26 cellular contexts compared by ENCODE assay signal in the genomic region with DNA sequence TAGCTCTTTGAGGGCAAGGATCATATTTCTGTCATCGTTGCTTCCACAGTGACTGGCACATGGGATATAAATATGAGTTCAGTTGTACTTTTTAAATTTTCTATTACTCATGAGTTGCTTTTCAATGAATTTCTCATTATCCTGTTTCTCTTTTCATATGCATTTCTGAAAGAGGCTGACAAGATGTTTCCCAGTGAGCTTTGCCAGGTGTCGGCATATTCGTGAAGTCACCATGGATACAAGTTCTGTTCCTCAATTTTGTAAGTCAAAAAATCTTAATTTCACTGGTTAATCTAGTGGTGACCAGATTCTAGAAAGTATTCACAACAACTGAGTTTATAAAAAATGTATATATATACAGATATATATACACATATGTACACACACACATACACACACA. TPM values are rescaled to one million over a fixed set of nuclear protein-coding genes. Genes with fewer than 3 reads are reported as not detected.
A peak's percentile ranks its signal among the peaks of the same experiment; 100 is the strongest.
DNase-seq lines count a peak whose midpoint lies in the region; ATAC-seq, FAIRE-seq and TF ChIP-seq lines count a peak whose summit lies in the region.
"Had no signal": no experiment of that assay in that cellular context is flagged by ENCODE, and none has a peak within 500 bp of the region (broad histone marks: within the 10 kb centered on the region; RNA-seq: fewer than 3 reads in every experiment).

No MANE protein-coding gene starts in this region.

- H3K4me3 ChIP-seq in MM.1S (ENCODE audit: low read length) (no peak overlapping the region), astrocyte (ENCODE audit: insufficient read depth, low read depth, low read length) (no peak overlapping the region), skeletal muscle satellite cell (ENCODE audit: low read length) (peak overlapping the region; percentile 18)
- H3K4me3 ChIP-seq: GM12878 had no signal

- peaks cover 17% of the 10 kb centered on the region for H3K4me1 Mint-ChIP-seq in activated T-cell treated with anti-CD3 and anti-CD28 coated beads, Interleukin-2, amount 50 U/mL, for 72 hours (ENCODE audit: low read depth)
- peaks cover 8% of the 10 kb centered on the region for H3K4me1 Mint-ChIP-seq in astrocyte (ENCODE audit: low read depth, unreplicated experiment)

- FAIRE-seq in astrocyte (lab: Jason Lieb, UNC): no peak
- FAIRE-seq: colon, D721Med, GM12878, HTR-8/SVneo had no signal

- H3K27me3 ChIP-seq in MM.1S (replicated peaks; ENCODE audit: insufficient read depth, low read length) (no peaks in the 10 kb centered on the region), astrocyte (ENCODE audit: insufficient read depth, low read length) (no peaks in the 10 kb centered on the region), skeletal muscle satellite cell (ENCODE audit: control insufficient read depth, insufficient read depth, low read length) (no peaks in the 10 kb centered on the region)
- H3K27me3 ChIP-seq: esophagus muscularis mucosa, gastroesophageal sphincter, left lung had no signal

- H3K4me3 Mint-ChIP-seq in activated T-cell treated with anti-CD3 and anti-CD28 coated beads, Interleukin-2, amount 50 U/mL, for 72 hours: peak overlapping the region; percentile 64 to 71
- no peak overlapping the region for H3K4me3 Mint-ChIP-seq in astrocyte (ENCODE audit: unreplicated experiment)

- H3K9me3 Mint-ChIP-seq in activated T-cell treated with anti-CD3 and anti-CD28 coated beads, Interleukin-2, amount 50 U/mL, for 72 hours: peaks cover 3% of the 10 kb centered on the region in 2 donors
- H3K9me3 Mint-ChIP-seq in astrocyte (ENCODE audit: unreplicated experiment): no peaks in the 10 kb centered on the region

- no peaks in the 10 kb centered on the region for H3K9me3 ChIP-seq in MM.1S (replicated peaks; ENCODE audit: insufficient read depth, low read length)
- no peaks in the 10 kb centered on the region for H3K9me3 ChIP-seq in astrocyte (ENCODE audit: insufficient read depth, low read depth, low read length)
- no peaks in the 10 kb centered on the region for H3K9me3 ChIP-seq in skeletal muscle satellite cell (replicated peaks; ENCODE audit: low read length)
- H3K9me3 ChIP-seq: esophagus muscularis mucosa, gastroesophageal sphincter, left lung, thoracic aorta had no signal

- no peaks in the 10 kb centered on the region for H3K36me3 Mint-ChIP-seq in activated T-cell treated with anti-CD3 and anti-CD28 coated beads, Interleukin-2, amount 50 U/mL, for 72 hours (ENCODE audit: insufficient read depth in 2 of 2)
- no peaks in the 10 kb centered on the region for H3K36me3 Mint-ChIP-seq in astrocyte (ENCODE audit: low read depth, unreplicated experiment)
- H3K36me3 Mint-ChIP-seq: immature natural killer cell; mesothelial cell of epicardium; naive thymus-derived CD8-positive, alpha-beta T cell; stimulated activated memory B cell treated with anti-CD40 and anti-IgM and Interleukin-4, amounts not matched to agents 10 μg/mL and 1 μg/mL and 100 μg/mL, for 72 hours had no signal

- no peaks in the 10 kb centered on the region for H3F3A ChIP-seq in MM.1S (ENCODE audit: insufficient read depth, low read length)

- H4K20me1 ChIP-seq in MM.1S (ENCODE audit: insufficient read depth, low read length): no peaks in the 10 kb centered on the region
- no peaks in the 10 kb centered on the region for H4K20me1 ChIP-seq in astrocyte (ENCODE audit: insufficient read depth, low read length)

- ATAC-seq in activated T-cell treated with anti-CD3 and anti-CD28 coated beads, Interleukin-2, amount 50 U/mL, for 72 hours (replicated peaks in 1 of 2): no peak
- ATAC-seq: gastroesophageal sphincter; GM12878; stimulated activated memory B cell treated with anti-CD40 and anti-IgM and Interleukin-4, amounts not matched to agents 10 μg/mL and 1 μg/mL and 100 μg/mL, for 72 hours had no signal

- in situ Hi-C loops in ACHN (cut with HindIII; ENCODE audit: low pct_ligation_motif_present, low pct_unique_long_range_greater_than_20kb, low sequenced_read_pairs): no loop called here
- in situ Hi-C loops in GM13976 (cut with MboI; ENCODE audit: low sequenced_read_pairs, unreplicated experiment): no loop called here

- DNase-seq in activated T-cell treated with anti-CD3 and anti-CD28 coated beads, Interleukin-2, amount 50 U/mL, for 72 hours: no peak
- DNase-seq in activated T-cell treated with anti-CD3 and anti-CD28 coated beads for 4 hours: no peak
- no peak for DNase-seq in MM.1S
- DNase-seq in astrocyte (ENCODE audit: low read depth): no peak
- no peak for DNase-seq in ACHN
- no peak for DNase-seq in SHP77 treated with DMSO at 0.1 percent for 48 hours (lab: John Stamatoyannopoulos, UW)
- no peak for DNase-seq in GM13976 (ENCODE audit: low spot score)
- DNase-seq: effector CD8-positive, alpha-beta T cell; hippocampal formation; left lung; NCI-H146; NCI-H524; occipital lobe had no signal

- H3K9ac ChIP-seq in MM.1S (ENCODE audit: low read length) (no peak overlapping the region), astrocyte (ENCODE audit: low read length) (no peak overlapping the region), skeletal muscle satellite cell (ENCODE audit: low read depth, low read length) (no peak overlapping the region)

- H3K27ac Mint-ChIP-seq in activated T-cell treated with anti-CD3 and anti-CD28 coated beads, Interleukin-2, amount 50 U/mL, for 72 hours: no peak overlapping the region
- H3K27ac Mint-ChIP-seq in astrocyte (ENCODE audit: unreplicated experiment): no peak overlapping the region
- H3K27ac Mint-ChIP-seq: immature natural killer cell; stimulated activated memory B cell treated with anti-CD40 and anti-IgM and Interleukin-4, amounts not matched to agents 10 μg/mL and 1 μg/mL and 100 μg/mL, for 72 hours had no signal

- H3K36me3 ChIP-seq in MM.1S (replicated peaks; ENCODE audit: insufficient read depth, low read length) (no peaks in the 10 kb centered on the region), astrocyte (ENCODE audit: insufficient read depth, low read length) (no peaks in the 10 kb centered on the region), skeletal muscle satellite cell (ENCODE audit: insufficient read depth, low read length) (no peaks in the 10 kb centered on the region)
- H3K36me3 ChIP-seq: esophagus muscularis mucosa, gastroesophageal sphincter, left lung, thoracic aorta had no signal

- TF ChIP-seq CTCF in MM.1S (IDR thresholded peaks at IDR 0.05; ENCODE audit: low read length) (no peak), astrocyte (IDR thresholded peaks at IDR 0.05; ENCODE audit: insufficient read depth, low read depth, low read length) (no peak), GM13976 (IDR thresholded peaks at IDR 0.05; ENCODE audit: borderline replicate concordance, control extremely low read depth, extremely low read depth, insufficient read depth, missing control alignments) (no peak)

- no peaks in the 10 kb centered on the region for H3K9me2 ChIP-seq in MM.1S (replicated peaks; ENCODE audit: insufficient read depth, low read length)

- no peaks in the 10 kb centered on the region for H3K79me2 ChIP-seq in MM.1S (ENCODE audit: low read length)
- no peaks in the 10 kb centered on the region for H3K79me2 ChIP-seq in astrocyte (ENCODE audit: insufficient read depth, low read length)

- no peak overlapping the region for H2AFZ ChIP-seq in MM.1S (ENCODE audit: low read length)
- H2AFZ ChIP-seq in astrocyte (ENCODE audit: low read depth, low read length): peak overlapping the region; percentile 62

- H3K4me1 ChIP-seq in MM.1S (ENCODE audit: low read length): no peaks in the 10 kb centered on the region; the same call in 1 of the 2 replicates
- peaks cover 3% of the 10 kb centered on the region for H3K4me1 ChIP-seq in astrocyte (ENCODE audit: insufficient read depth, low read length)
- peaks cover 10% of the 10 kb centered on the region for H3K4me1 ChIP-seq in skeletal muscle satellite cell (ENCODE audit: control insufficient read depth, insufficient read depth, low read length)
- H3K4me1 ChIP-seq: gastroesophageal sphincter had no signal

- peak overlapping the region; percentile 72; the same call in 1 of the 2 replicates for H3K4me2 ChIP-seq in MM.1S (ENCODE audit: low read depth, low read length)
- H3K4me2 ChIP-seq in astrocyte (ENCODE audit: low read length): no peak overlapping the region
- peak overlapping the region; percentile 64 for H3K4me2 ChIP-seq in skeletal muscle satellite cell (ENCODE audit: low read length)

- H3K27me3 Mint-ChIP-seq in activated T-cell treated with anti-CD3 and anti-CD28 coated beads, Interleukin-2, amount 50 U/mL, for 72 hours (ENCODE audit: low read depth): no peaks in the 10 kb centered on the region
- no peaks in the 10 kb centered on the region for H3K27me3 Mint-ChIP-seq in astrocyte (ENCODE audit: low read depth, unreplicated experiment)
- H3K27me3 Mint-ChIP-seq: naive thymus-derived CD8-positive, alpha-beta T cell; stimulated activated memory B cell treated with anti-CD40 and anti-IgM and Interleukin-4, amounts not matched to agents 10 μg/mL and 1 μg/mL and 100 μg/mL, for 72 hours had no signal

- H3K27ac ChIP-seq in MM.1S (ENCODE audit: low read length) (no peak overlapping the region), astrocyte (ENCODE audit: low read depth, low read length) (no peak overlapping the region)
- H3K27ac ChIP-seq: C4-2B, esophagus muscularis mucosa, gastroesophageal sphincter, left lung, thoracic aorta had no signal

RNA-seq across cellular contexts. Expression of a gene that starts 55.7 kb away (rescaled TPM):
- 1 to 10 TPM; 4.0 to 4.4 TPM for total RNA-seq in activated T-cell treated with anti-CD3 and anti-CD28 coated beads, Interleukin-2, amount 50 U/mL, for 72 hours
- 32.9 and 35.5 TPM in 2 replicates for total RNA-seq in astrocyte
- 19.0 and 21.8 TPM in 2 replicates for total RNA-seq in skeletal muscle satellite cell (2012; rRNA removed)
- total RNA-seq: GM12878 had no signal
